In genomic region chr14:81470553-81470826, GRCh38 we compare ENCODE assay signal across 8 cellular contexts.
DNase-seq lines count a peak whose midpoint lies in the region; ATAC-seq lines count a peak whose summit lies in the region.
"Not testable (repeated sequence)": the region's sequence is repeated elsewhere in the genome, so short reads cannot be mapped to it uniquely, and the experiment has no call there.

No MANE protein-coding gene starts in this region.

- CTCF ChIA-PET in activated CD4-positive, alpha-beta memory T cell treated with anti-CD3 and anti-CD28 coated beads, Interleukin-2, amount 10 ng/mL, durations not matched to agents 7 days and 5 days (lab: Charles Lee): interaction anchor here (0.7 to 1.6 kb wide), 3 partner anchors 17 to 61 kb away, joined by 3 to 5 read pairs (median 3); no protein-coding TSS in a partner anchor

- peaks cover 33% of the 10 kb centered on the region for H3K36me3 Mint-ChIP-seq in activated CD4-positive, alpha-beta memory T cell treated with anti-CD3 and anti-CD28 coated beads, Interleukin-2, amount 10 ng/mL, durations not matched to agents 7 days and 5 days (ENCODE audit: low read depth)
- not testable (repeated sequence) for H3K36me3 Mint-ChIP-seq in memory B cell

- H3K9me3 Mint-ChIP-seq in activated CD4-positive, alpha-beta memory T cell treated with anti-CD3 and anti-CD28 coated beads, Interleukin-2, amount 10 ng/mL, durations not matched to agents 7 days and 5 days; memory B cell: not testable (repeated sequence)

- POLR2A ChIA-PET in activated CD4-positive, alpha-beta memory T cell treated with anti-CD3 and anti-CD28 coated beads, Interleukin-2, amount 10 ng/mL, durations not matched to agents 7 days and 5 days (lab: Charles Lee): interaction anchor here (0.9 to 2.1 kb wide), 3 partner anchors 63 to 249 kb away, joined by 3 to 11 read pairs (median 4); partner anchors contain the start of gene GTF2A1

- ATAC-seq in GM18502 (IDR thresholded peaks at IDR 0.05; ENCODE audit: poor library complexity, unreplicated experiment) (peak; percentile 24), GM19043 (IDR thresholded peaks at IDR 0.05; ENCODE audit: low read depth, unreplicated experiment) (peak; percentile 31), GM21515 (IDR thresholded peaks at IDR 0.05; ENCODE audit: unreplicated experiment) (peak; percentile 36), HG02798 (IDR thresholded peaks at IDR 0.05; ENCODE audit: poor library complexity, unreplicated experiment) (peak; percentile 36), HG03103 (IDR thresholded peaks at IDR 0.05; ENCODE audit: low read depth, unreplicated experiment) (peak; percentile 21), HG03558 (IDR thresholded peaks at IDR 0.05; ENCODE audit: extremely low read depth, unreplicated experiment) (peak; percentile 23)
- not testable (repeated sequence) for ATAC-seq in memory B cell (ENCODE audit: low read depth)

- H3K27me3 Mint-ChIP-seq in activated CD4-positive, alpha-beta memory T cell treated with anti-CD3 and anti-CD28 coated beads, Interleukin-2, amount 10 ng/mL, durations not matched to agents 7 days and 5 days; memory B cell: not testable (repeated sequence)

- H3K4me3 Mint-ChIP-seq in activated CD4-positive, alpha-beta memory T cell treated with anti-CD3 and anti-CD28 coated beads, Interleukin-2, amount 10 ng/mL, durations not matched to agents 7 days and 5 days; memory B cell: not testable (repeated sequence)

- not testable (repeated sequence) for DNase-seq in activated CD4-positive, alpha-beta memory T cell treated with anti-CD3 and anti-CD28 coated beads, Interleukin-2, amount 10 ng/mL, durations not matched to agents 7 days and 5 days; memory B cell (ENCODE audit: low spot score in 2 of 2)

- H3K4me1 Mint-ChIP-seq in activated CD4-positive, alpha-beta memory T cell treated with anti-CD3 and anti-CD28 coated beads, Interleukin-2, amount 10 ng/mL, durations not matched to agents 7 days and 5 days: peaks cover 56% of the 10 kb centered on the region
- H3K4me1 Mint-ChIP-seq in memory B cell: peaks cover 21% of the 10 kb centered on the region

- peak overlapping the region; percentile 61 for H3K27ac Mint-ChIP-seq in activated CD4-positive, alpha-beta memory T cell treated with anti-CD3 and anti-CD28 coated beads, Interleukin-2, amount 10 ng/mL, durations not matched to agents 7 days and 5 days
- H3K27ac Mint-ChIP-seq in memory B cell: peak overlapping the region; percentile 41
